ENCODE assay signal across 9 cellular contexts in the genomic region with DNA sequence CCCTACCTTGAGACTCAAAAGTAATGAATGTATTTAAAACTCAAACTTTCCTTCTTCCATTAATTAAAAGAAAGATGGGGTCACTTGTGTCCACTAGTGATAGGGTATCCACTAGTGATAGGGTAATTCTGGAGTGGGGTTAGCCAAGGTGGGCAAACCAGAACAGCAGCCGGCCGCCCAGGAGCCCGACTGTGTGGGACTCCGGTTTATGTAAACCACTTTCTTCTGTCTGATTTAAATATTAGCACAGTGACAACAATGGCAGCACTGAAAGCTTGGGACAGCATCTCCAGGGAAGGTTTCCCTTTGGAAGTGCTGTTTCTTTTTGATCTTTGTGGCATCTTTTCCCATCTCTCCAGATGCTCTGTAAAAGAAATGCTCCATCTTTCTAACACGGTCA. TPM values are rescaled to one million over a fixed set of nuclear protein-coding genes. Genes with fewer than 3 reads are reported as not detected.
DNase-seq lines count a peak whose midpoint lies in the region; ATAC-seq, FAIRE-seq and TF ChIP-seq lines count a peak whose summit lies in the region.
"Had no signal": no experiment of that assay in that cellular context is flagged by ENCODE, and none has a peak within 500 bp of the region (broad histone marks: within the 10 kb centered on the region; RNA-seq: fewer than 3 reads in every experiment).

No MANE protein-coding gene starts in this region.

- no peak for TF ChIP-seq POLR2A in A549 (IDR thresholded peaks at IDR 0.05; ENCODE audit: low read length)

- H3K4me1 Mint-ChIP-seq in dendritic cell treated with granulocyte-macrophage colony-stimulating factor and Interleukin-4, amounts not matched to agents 40 ng/mL and 50 ng/mL, for 4 days (ENCODE audit: low read depth) = peaks cover 75% of the 10 kb centered on the region
- H3K4me1 Mint-ChIP-seq in neural crest cell = no peaks in the 10 kb centered on the region

- WGBS in A549 (ENCODE audit: missing lambda C conversion rate) = 96% methylated on average over 5 of the region's 5 CpGs

- H3K4me3 ChIP-seq in A549 (peak overlapping the region; percentile 66), HUES6 (ENCODE audit: low read depth, low read length) (peak overlapping the region; percentile 79)

- peaks cover 4% of the 10 kb centered on the region; the same call in 1 of the 3 replicates for H3K4me1 ChIP-seq in A549
- 0 out of 2 replicates have a peak, but pooled peaks cover 5% of the 10 kb centered on the region for H3K4me1 ChIP-seq in HUES6 (ENCODE audit: control insufficient read depth, insufficient read depth, low read length)

- peak overlapping the region; percentile 73 for H3K4me3 Mint-ChIP-seq in dendritic cell treated with granulocyte-macrophage colony-stimulating factor and Interleukin-4, amounts not matched to agents 40 ng/mL and 50 ng/mL, for 4 days
- peak overlapping the region; percentile 70 for H3K4me3 Mint-ChIP-seq in neural crest cell

- no peak overlapping the region for H3K9ac ChIP-seq in HUES6 (ENCODE audit: low read length)

- POLR2A ChIA-PET in A549 (lab: Yijun Ruan, JAX) = interaction anchor here (1.3 kb wide), 1 partner anchor 115 kb away, joined by 3 read pairs; a partner anchor contains a TSS

- TF ChIP-seq EP300 in A549 (IDR thresholded peaks at IDR 0.05) = no peak

- H3K27ac Mint-ChIP-seq in dendritic cell treated with granulocyte-macrophage colony-stimulating factor and Interleukin-4, amounts not matched to agents 40 ng/mL and 50 ng/mL, for 4 days = peak overlapping the region; percentile 98
- no peak overlapping the region for H3K27ac Mint-ChIP-seq in neural crest cell (ENCODE audit: unreplicated experiment)

- H3K27me3 Mint-ChIP-seq in dendritic cell treated with granulocyte-macrophage colony-stimulating factor and Interleukin-4, amounts not matched to agents 40 ng/mL and 50 ng/mL, for 4 days = peaks cover 19% of the 10 kb centered on the region
- H3K27me3 Mint-ChIP-seq in neural crest cell (ENCODE audit: low read depth) = peaks cover 63% of the 10 kb centered on the region

- TF ChIP-seq RAD21 in A549 (conservative IDR thresholded peaks at IDR 0.05 in 1 of 2, IDR thresholded peaks at IDR 0.05 in 1 of 2) = no peak

- H3K9me3 Mint-ChIP-seq in dendritic cell treated with granulocyte-macrophage colony-stimulating factor and Interleukin-4, amounts not matched to agents 40 ng/mL and 50 ng/mL, for 4 days = no peaks in the 10 kb centered on the region
- H3K9me3 Mint-ChIP-seq in neural crest cell = peaks cover 3% of the 10 kb centered on the region

- intact Hi-C loops in dendritic cell treated with granulocyte-macrophage colony-stimulating factor and Interleukin-4, amounts not matched to agents 40 ng/mL and 50 ng/mL, for 4 days (cut with micrococcal nuclease) = no loop called here

- CTCF ChIA-PET in A549 (lab: Yijun Ruan, JAX) = interaction anchor here (0.6 to 7.5 kb wide), 8 partner anchors 18 to 269 kb away, joined by 3 to 45 read pairs (median 4); no protein-coding TSS in a partner anchor

- H3K36me3 Mint-ChIP-seq in dendritic cell treated with granulocyte-macrophage colony-stimulating factor and Interleukin-4, amounts not matched to agents 40 ng/mL and 50 ng/mL, for 4 days (ENCODE audit: low read depth) = peaks cover 8% of the 10 kb centered on the region
- no peaks in the 10 kb centered on the region for H3K36me3 Mint-ChIP-seq in neural crest cell (ENCODE audit: low read depth)

- H3K9me3 ChIP-seq in A549 = no peaks in the 10 kb centered on the region
- H3K9me3 ChIP-seq in HUES6 (ENCODE audit: control insufficient read depth, insufficient read depth, low read depth, low read length) = no peaks in the 10 kb centered on the region

- DNase-seq in A549 (ENCODE audit: low read depth in 1 of 2, low spot score in 1 of 2) (no peak), neural crest cell (ENCODE audit: low read depth, low spot score) (no peak), NCI-H128 (lab: John Stamatoyannopoulos, UW; ENCODE audit: unreplicated experiment) (no peak), D341Med (ENCODE audit: low spot score) (no peak), substantia nigra (lab: John Stamatoyannopoulos, UW) (no peak)
- no peak for DNase-seq in activated effector memory CD4-positive, alpha-beta T cell treated with anti-CD3 and anti-CD28 coated beads, Interleukin-2, amount 50 U/mL, for 16 hours
- DNase-seq: midbrain had no signal

- peak overlapping the region; percentile 87 for H3K4me2 ChIP-seq in A549

- ATAC-seq in A549 = no peak

- FAIRE-seq in A549 (lab: Jason Lieb, UNC) = no peak

- H3K27ac ChIP-seq in A549 (peak overlapping the region in 1 of 2 experiments; percentile 86; a peak in 4 of 6 replicates), HUES6 (ENCODE audit: low read depth, low read length) (no peak overlapping the region), substantia nigra (ENCODE audit: low read depth, low read length, poor library complexity, severe bottlenecking) (no peak overlapping the region)

- TF ChIP-seq CTCF in A549 (IDR thresholded peaks at IDR 0.05) = no peak
- no peak for TF ChIP-seq CTCF in neural crest cell (conservative IDR thresholded peaks at IDR 0.05)

- peaks cover 43% of the 10 kb centered on the region for H3K27me3 ChIP-seq in HUES6 (ENCODE audit: control insufficient read depth, insufficient read depth, low read length)

- H3K36me3 ChIP-seq in HUES6 (ENCODE audit: control insufficient read depth, insufficient read depth, low read length) = no peaks in the 10 kb centered on the region

TF ChIP-seq in A549, 52 proteins besides CTCF, POLR2A, EP300 and RAD21:
- TF ChIP-seq BHLHE40 (IDR thresholded peaks at IDR 0.05; ENCODE audit: low read depth, low read length) (no peak), EHMT2 (IDR thresholded peaks at IDR 0.05; ENCODE audit: low read depth) (no peak), MYC (IDR thresholded peaks at IDR 0.05; ENCODE audit: borderline replicate concordance, low read length) (no peak), ZSCAN20 (CRISPR knock-in tag; IDR thresholded peaks at IDR 0.05) (no peak), FOXS1 (CRISPR knock-in tag; IDR thresholded peaks at IDR 0.05) (no peak), JUN (IDR thresholded peaks at IDR 0.05) (no peak), HEYL (CRISPR knock-in tag; IDR thresholded peaks at IDR 0.05) (no peak), FOSL2 (IDR thresholded peaks at IDR 0.05) (no peak), FOSL2 (CRISPR knock-in tag; IDR thresholded peaks at IDR 0.05) (no peak), HOXB13 (CRISPR knock-in tag; IDR thresholded peaks at IDR 0.05; ENCODE audit: low read depth) (no peak)
- TF ChIP-seq, protein P1, sequence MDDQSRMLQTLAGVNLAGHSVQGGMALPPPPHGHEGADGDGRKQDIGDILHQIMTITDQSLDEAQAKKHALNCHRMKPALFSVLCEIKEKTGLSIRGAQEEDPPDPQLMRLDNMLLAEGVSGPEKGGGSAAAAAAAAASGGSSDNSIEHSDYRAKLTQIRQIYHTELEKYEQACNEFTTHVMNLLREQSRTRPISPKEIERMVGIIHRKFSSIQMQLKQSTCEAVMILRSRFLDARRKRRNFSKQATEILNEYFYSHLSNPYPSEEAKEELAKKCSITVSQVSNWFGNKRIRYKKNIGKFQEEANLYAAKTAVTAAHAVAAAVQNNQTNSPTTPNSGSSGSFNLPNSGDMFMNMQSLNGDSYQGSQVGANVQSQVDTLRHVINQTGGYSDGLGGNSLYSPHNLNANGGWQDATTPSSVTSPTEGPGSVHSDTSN (IDR thresholded peaks at IDR 0.05) = no peak
- TF ChIP-seq, protein P2, sequence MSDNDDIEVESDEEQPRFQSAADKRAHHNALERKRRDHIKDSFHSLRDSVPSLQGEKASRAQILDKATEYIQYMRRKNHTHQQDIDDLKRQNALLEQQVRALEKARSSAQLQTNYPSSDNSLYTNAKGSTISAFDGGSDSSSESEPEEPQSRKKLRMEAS (IDR thresholded peaks at IDR 0.05) = no peak

RNA-seq across cellular contexts. Expression of a gene that starts 0.7 kb away (rescaled TPM):
- 1.1 and 1.2 TPM in 2 replicates for polyA plus RNA-seq in A549 (2011; rRNA removed)
- polyA plus RNA-seq in A549 (2012; cell fraction: cytosol; rRNA removed) = 0.19 and 0.24 TPM in 2 replicates
- polyA plus RNA-seq in A549 (2012; cell fraction: nucleus; rRNA removed) = 0.06 TPM in 1 of 2 replicates, not detected in the other
- 1.8 to 2.6 TPM (median 2.4 TPM) in 3 replicates for polyA plus RNA-seq in A549 (2017; fragmentation: RNase III; extraction: RNeasy Plus Mini Kit Qiagen cat#74134 plus additional on column Dnase treatment)
- 0.37 TPM in 1 of 2 replicates, not detected in the other for polyA minus RNA-seq in A549 (2011; rRNA and poly(A)+ RNA removed)
- 0.28 TPM in 1 of 2 replicates, not detected in the other for total RNA-seq in neural crest cell
